Comparison of ENCODE assay signal across 1 cellular context in genomic region chr12:6696690-6697583, GRCh38.
TF ChIP-seq lines count a peak whose summit lies in the region.

No MANE protein-coding gene starts in this region.

TF ChIP-seq in GM23338, 12 proteins besides CTCF, POLR2A, EP300 and RAD21:
- TF ChIP-seq ZNF114 (CRISPR knock-in tag; IDR thresholded peaks at IDR 0.05) (no peak), EZH2 (IDR thresholded peaks at IDR 0.05; ENCODE audit: low read depth, unreplicated experiment) (no peak), ZNF331 (CRISPR knock-in tag; IDR thresholded peaks at IDR 0.05; ENCODE audit: low read depth) (no peak), REST (IDR thresholded peaks at IDR 0.05; ENCODE audit: unreplicated experiment) (no peak), CREB1 (CRISPR knock-in tag; IDR thresholded peaks at IDR 0.05; ENCODE audit: low read depth) (no peak), STAT1 (IDR thresholded peaks at IDR 0.05; ENCODE audit: unreplicated experiment) (no peak), NANOG (IDR thresholded peaks at IDR 0.05; ENCODE audit: borderline replicate concordance) (no peak), JUNB (IDR thresholded peaks at IDR 0.05; ENCODE audit: unreplicated experiment) (no peak), ZNF462 (CRISPR knock-in tag; IDR thresholded peaks at IDR 0.05) (no peak), POLR2AphosphoS5 (IDR thresholded peaks at IDR 0.05; ENCODE audit: low read depth) (no peak), EZH2phosphoT487 (IDR thresholded peaks at IDR 0.05; ENCODE audit: unreplicated experiment) (no peak)
- TF ChIP-seq, protein P1, sequence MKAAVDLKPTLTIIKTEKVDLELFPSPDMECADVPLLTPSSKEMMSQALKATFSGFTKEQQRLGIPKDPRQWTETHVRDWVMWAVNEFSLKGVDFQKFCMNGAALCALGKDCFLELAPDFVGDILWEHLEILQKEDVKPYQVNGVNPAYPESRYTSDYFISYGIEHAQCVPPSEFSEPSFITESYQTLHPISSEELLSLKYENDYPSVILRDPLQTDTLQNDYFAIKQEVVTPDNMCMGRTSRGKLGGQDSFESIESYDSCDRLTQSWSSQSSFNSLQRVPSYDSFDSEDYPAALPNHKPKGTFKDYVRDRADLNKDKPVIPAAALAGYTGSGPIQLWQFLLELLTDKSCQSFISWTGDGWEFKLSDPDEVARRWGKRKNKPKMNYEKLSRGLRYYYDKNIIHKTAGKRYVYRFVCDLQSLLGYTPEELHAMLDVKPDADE (IDR thresholded peaks at IDR 0.05) = no peak
